In genomic region chr19:18117364-18117691, GRCh38 we compare ENCODE assay signal across 9 cellular contexts. TPM values are rescaled to one million over a fixed set of nuclear protein-coding genes. Genes with fewer than 3 reads are reported as not detected.
DNase-seq lines count a peak whose midpoint lies in the region; ATAC-seq and TF ChIP-seq lines count a peak whose summit lies in the region.
"Had no signal": no experiment of that assay in that cellular context is flagged by ENCODE, and none has a peak within 500 bp of the region (broad histone marks: within the 10 kb centered on the region; RNA-seq: fewer than 3 reads in every experiment).

No MANE protein-coding gene starts in this region.

- H3K27ac Mint-ChIP-seq in activated CD4-positive, alpha-beta T cell treated with anti-CD3 and anti-CD28 coated beads, Interleukin-2, amount 10 ng/mL, durations not matched to agents 24 days and 14 days, result peak overlapping the region; percentile 79
- H3K27ac Mint-ChIP-seq in activated CD8-positive, alpha-beta T cell treated with anti-CD3 and anti-CD28 coated beads for 36 hours, result peak overlapping the region; percentile 76

- TF ChIP-seq POLR2A in suprapubic skin (IDR thresholded peaks at IDR 0.05), result no peak

- peaks cover 35% of the 10 kb centered on the region for H3K4me1 Mint-ChIP-seq in activated CD4-positive, alpha-beta T cell treated with anti-CD3 and anti-CD28 coated beads, Interleukin-2, amount 10 ng/mL, durations not matched to agents 24 days and 14 days
- H3K4me1 Mint-ChIP-seq in activated CD8-positive, alpha-beta T cell treated with anti-CD3 and anti-CD28 coated beads for 36 hours (ENCODE audit: low read depth), result peaks cover 35% of the 10 kb centered on the region

- WGBS in suprapubic skin, result 9% methylated on average over 7 of the region's 11 CpGs

- POLR2A ChIA-PET in activated CD8-positive, alpha-beta T cell treated with anti-CD3 and anti-CD28 coated beads for 36 hours (lab: Charles Lee), result interaction anchor here (1.1 to 5.2 kb wide), 2 partner anchors 13 to 34 kb away, joined by 3 to 18 read pairs; partner anchors contain the start of gene PIK3R2

- CTCF ChIA-PET in activated CD8-positive, alpha-beta T cell treated with anti-CD3 and anti-CD28 coated beads for 36 hours (lab: Charles Lee), result interaction anchor here (0.8 to 3.2 kb wide), 5 partner anchors 35 to 271 kb away, joined by 3 to 13 read pairs (median 4); partner anchors contain the start of genes ARRDC2 and PIK3R2

- no peaks in the 10 kb centered on the region for H3K27me3 Mint-ChIP-seq in activated CD4-positive, alpha-beta T cell treated with anti-CD3 and anti-CD28 coated beads, Interleukin-2, amount 10 ng/mL, durations not matched to agents 24 days and 14 days
- H3K27me3 Mint-ChIP-seq in activated CD8-positive, alpha-beta T cell treated with anti-CD3 and anti-CD28 coated beads for 36 hours, result no peaks in the 10 kb centered on the region

- ATAC-seq in activated CD8-positive, alpha-beta T cell treated with anti-CD3 and anti-CD28 coated beads for 36 hours, result no peak

- peak; percentile 61 for DNase-seq in activated CD4-positive, alpha-beta T cell treated with anti-CD3 and anti-CD28 coated beads, Interleukin-2, amount 10 ng/mL, durations not matched to agents 24 days and 14 days
- DNase-seq in activated CD4-positive, alpha-beta T cell treated with anti-CD3 and anti-CD28 coated beads, Interleukin-2, amount 50 U/mL, for 1 hour, result no peak
- DNase-seq in activated CD8-positive, alpha-beta T cell treated with anti-CD3 and anti-CD28 coated beads for 36 hours, result no peak
- DNase-seq in suprapubic skin (ENCODE audit: low spot score in 2 of 2) (no peak), HT-29 (ENCODE audit: low spot score) (no peak), AML-193 (lab: John Stamatoyannopoulos, UW) (no peak), NCI-H146 treated with DMSO at 0.1 percent for 48 hours (lab: John Stamatoyannopoulos, UW; ENCODE audit: unreplicated experiment) (no peak)

- no peak for TF ChIP-seq EP300 in suprapubic skin (IDR thresholded peaks at IDR 0.05)

- intact Hi-C loops in activated CD4-positive, alpha-beta T cell treated with anti-CD3 and anti-CD28 coated beads, Interleukin-2, amount 10 ng/mL, durations not matched to agents 24 days and 14 days (cut with micrococcal nuclease), result no loop called here
- intact Hi-C loops in activated CD8-positive, alpha-beta T cell treated with anti-CD3 and anti-CD28 coated beads for 36 hours (cut with micrococcal nuclease), result no loop called here

- peak overlapping the region; percentile 67; the same call in 1 of the 2 replicates for H3K9ac ChIP-seq in iPS-20b (ENCODE audit: low read depth, low read length)

- H3K36me3 ChIP-seq in iPS-20b (ENCODE audit: insufficient read depth, low read depth, low read length) (no peaks in the 10 kb centered on the region), suprapubic skin (no peaks in the 10 kb centered on the region)

- H3K9me3 ChIP-seq in iPS-20b (ENCODE audit: insufficient read depth, low read depth, low read length) (no peaks in the 10 kb centered on the region), suprapubic skin (no peaks in the 10 kb centered on the region)

- no peak for TF ChIP-seq CTCF in activated CD8-positive, alpha-beta T cell treated with anti-CD3 and anti-CD28 coated beads for 36 hours (IDR thresholded peaks at IDR 0.05)
- no peak for TF ChIP-seq CTCF in suprapubic skin (IDR thresholded peaks at IDR 0.05)

- H3K27ac ChIP-seq in iPS-20b (ENCODE audit: low read length), result no peak overlapping the region
- no peak overlapping the region for H3K27ac ChIP-seq in suprapubic skin

- H3K27me3 ChIP-seq in iPS-20b (ENCODE audit: insufficient read depth, low read length), result peaks cover 6% of the 10 kb centered on the region; the same call in 1 of the 2 replicates
- H3K27me3 ChIP-seq in suprapubic skin, result no peaks in the 10 kb centered on the region

- peaks cover 17% of the 10 kb centered on the region for H3K36me3 Mint-ChIP-seq in activated CD4-positive, alpha-beta T cell treated with anti-CD3 and anti-CD28 coated beads, Interleukin-2, amount 10 ng/mL, durations not matched to agents 24 days and 14 days (ENCODE audit: low read depth)
- peaks cover 7% of the 10 kb centered on the region for H3K36me3 Mint-ChIP-seq in activated CD8-positive, alpha-beta T cell treated with anti-CD3 and anti-CD28 coated beads for 36 hours (ENCODE audit: low read depth)

- H3K9me3 Mint-ChIP-seq in activated CD4-positive, alpha-beta T cell treated with anti-CD3 and anti-CD28 coated beads, Interleukin-2, amount 10 ng/mL, durations not matched to agents 24 days and 14 days, result no peaks in the 10 kb centered on the region
- no peaks in the 10 kb centered on the region for H3K9me3 Mint-ChIP-seq in activated CD8-positive, alpha-beta T cell treated with anti-CD3 and anti-CD28 coated beads for 36 hours

- H3K4me1 ChIP-seq in iPS-20b (ENCODE audit: insufficient read depth, low read length), result peaks cover 4% of the 10 kb centered on the region
- H3K4me1 ChIP-seq in suprapubic skin, result peaks cover 34% of the 10 kb centered on the region

- peak overlapping the region; percentile 85 for H3K4me3 Mint-ChIP-seq in activated CD4-positive, alpha-beta T cell treated with anti-CD3 and anti-CD28 coated beads, Interleukin-2, amount 10 ng/mL, durations not matched to agents 24 days and 14 days
- H3K4me3 Mint-ChIP-seq in activated CD8-positive, alpha-beta T cell treated with anti-CD3 and anti-CD28 coated beads for 36 hours, result peak overlapping the region; percentile 77

- H3K4me3 ChIP-seq in iPS-20b (ENCODE audit: low read length), result peak overlapping the region; percentile 60; the same call in 1 of the 2 replicates
- peak overlapping the region; percentile 84 for H3K4me3 ChIP-seq in suprapubic skin

RNA-seq across cellular contexts. Expression of gene MAST3, which starts 19.8 kb away (rescaled TPM):
- total RNA-seq in activated CD4-positive, alpha-beta T cell treated with anti-CD3 and anti-CD28 coated beads, Interleukin-2, amount 10 ng/mL, durations not matched to agents 24 days and 14 days, result 16.2 and 17.2 TPM in 2 replicates
- total RNA-seq in activated CD8-positive, alpha-beta T cell treated with anti-CD3 and anti-CD28 coated beads for 36 hours, result 10 to 100 TPM; 23.1 to 23.3 TPM
- total RNA-seq in suprapubic skin, result 10 to 100 TPM; 13.4 to 29.7 (median 20.0) TPM
- total RNA-seq in HT-29 (2014; rRNA removed; shearing (Covaris generic)), result 8.6 and 13.8 TPM in 2 replicates

RNA-seq across cellular contexts. Expression of gene IL12RB1, which starts 30.6 kb away (rescaled TPM):
- total RNA-seq in activated CD4-positive, alpha-beta T cell treated with anti-CD3 and anti-CD28 coated beads, Interleukin-2, amount 10 ng/mL, durations not matched to agents 24 days and 14 days, result 37.0 and 38.8 TPM in 2 replicates
- total RNA-seq in activated CD8-positive, alpha-beta T cell treated with anti-CD3 and anti-CD28 coated beads for 36 hours, result 10 to 100 TPM; 25.6 to 27.2 TPM
- under 1 TPM in 2 of 4 donors, not detected in 2; 0.30 to 0.87 TPM for total RNA-seq in suprapubic skin
- not detected in 2 replicates for total RNA-seq in HT-29 (2014; rRNA removed; shearing (Covaris generic))
- total RNA-seq: pulmonary artery endothelial cell had no signal

RNA-seq across cellular contexts. Expression of gene PIK3R2, which starts 35.6 kb away (rescaled TPM):
- total RNA-seq in activated CD4-positive, alpha-beta T cell treated with anti-CD3 and anti-CD28 coated beads, Interleukin-2, amount 10 ng/mL, durations not matched to agents 24 days and 14 days, result 19.6 and 20.7 TPM in 2 replicates
- total RNA-seq in activated CD8-positive, alpha-beta T cell treated with anti-CD3 and anti-CD28 coated beads for 36 hours, result 10 to 100 TPM; 15.0 to 15.8 TPM
- total RNA-seq in suprapubic skin, result 10 to 100 TPM; 14.1 to 25.9 (median 19.5) TPM
- total RNA-seq in HT-29 (2014; rRNA removed; shearing (Covaris generic)), result 26.4 and 37.7 TPM in 2 replicates

RNA-seq across cellular contexts. Expression of gene IFI30, which starts 56.3 kb away (rescaled TPM):
- total RNA-seq in activated CD4-positive, alpha-beta T cell treated with anti-CD3 and anti-CD28 coated beads, Interleukin-2, amount 10 ng/mL, durations not matched to agents 24 days and 14 days, result 49.4 and 52.7 TPM in 2 replicates
- 10 to 100 TPM; 21.9 to 22.9 TPM for total RNA-seq in activated CD8-positive, alpha-beta T cell treated with anti-CD3 and anti-CD28 coated beads for 36 hours
- total RNA-seq in suprapubic skin, result 10 to 100 TPM; 13.4 to 37.2 (median 35.1) TPM
- total RNA-seq in HT-29 (2014; rRNA removed; shearing (Covaris generic)), result 58.9 and 74.6 TPM in 2 replicates

Comparison
In these comparisons a context has a peak if more than half of its experiments do, and no peak if none do; other contexts are left out.
1. RNA of gene IL12RB1, which starts 30.6 kb away (total RNA-seq): 37.0 to 38.8 TPM in activated CD4-positive, alpha-beta T cell treated with anti-CD3 and anti-CD28 coated beads, Interleukin-2, amount 10 ng/mL, durations not matched to agents 24 days and 14 days and 25.6 to 27.2 TPM in activated CD8-positive, alpha-beta T cell treated with anti-CD3 and anti-CD28 coated beads for 36 hours; 0.30 to 0.87 TPM in suprapubic skin and not detected in HT-29; every median in the first group is over 10 times any median in the second.